In genomic region chr13:109762791-109763190, GRCh38 we compare ENCODE assay signal across 2 cellular contexts.
TF ChIP-seq lines count a peak whose summit lies in the region.

No MANE protein-coding gene starts in this region.

TF ChIP-seq in WTC11, 78 proteins besides CTCF, POLR2A, EP300 and RAD21:
- TF ChIP-seq NFYB (CRISPR knock-in tag; conservative IDR thresholded peaks at IDR 0.05; ENCODE audit: low read depth) (no peak), AFF4 (CRISPR knock-in tag; IDR thresholded peaks at IDR 0.05; ENCODE audit: borderline replicate concordance) (no peak)

TF ChIP-seq in HepG2, 621 proteins besides CTCF, POLR2A, EP300 and RAD21:
- TF ChIP-seq ZBTB40 (IDR thresholded peaks at IDR 0.05) (no peak), ZBTB40 (CRISPR knock-in tag; IDR thresholded peaks at IDR 0.05) (peak; percentile 76; the same call in 1 of the 2 replicates), PLSCR1 (CRISPR knock-in tag; IDR thresholded peaks at IDR 0.05; ENCODE audit: borderline replicate concordance) (no peak)
